21 cellular contexts compared by ENCODE assay signal in genomic region chr5:96339862-96340261, GRCh38.
DNase-seq lines count a peak whose midpoint lies in the region; ATAC-seq and TF ChIP-seq lines count a peak whose summit lies in the region.
"Had no signal": no experiment of that assay in that cellular context is flagged by ENCODE, and none has a peak within 500 bp of the region (broad histone marks: within the 10 kb centered on the region; RNA-seq: fewer than 3 reads in every experiment).

No MANE protein-coding gene starts in this region.

- peak overlapping the region; percentile 73 for H2AFZ ChIP-seq in ACC112 (ENCODE audit: low read length, unreplicated experiment)

- TF ChIP-seq CTCF in esophagus squamous epithelium (IDR thresholded peaks at IDR 0.05) = no peak
- no peak for TF ChIP-seq CTCF in gastrocnemius medialis (IDR thresholded peaks at IDR 0.05 in 4 of 5, conservative IDR thresholded peaks at IDR 0.05 in 1 of 5)

- H3K79me2 ChIP-seq in ACC112 (ENCODE audit: control insufficient read depth, insufficient read depth, low read length, unreplicated experiment) = no peaks in the 10 kb centered on the region

- intact Hi-C loops in esophagus squamous epithelium (cut with DNase I) = loop anchor here (5.0 kb wide), 2 partner anchors 378 to 483 kb away; partner anchors contain the start of gene ELL2
- intact Hi-C loops in gastrocnemius medialis (cut with DNase I; ENCODE audit: low total_unique reads) = loop anchor here (1.0 to 10.0 kb wide), 4 partner anchors 613 to 825 kb away; partner anchors contain the start of genes ARSK and RFESD

- TF ChIP-seq POLR2A in esophagus squamous epithelium (IDR thresholded peaks at IDR 0.05) = no peak
- TF ChIP-seq POLR2A in gastrocnemius medialis (IDR thresholded peaks at IDR 0.05) = no peak

- H3K27ac ChIP-seq in ACC112 (ENCODE audit: low read depth, low read length) (peak overlapping the region; percentile 92), esophagus squamous epithelium (peak overlapping the region in 3 of 4 donors; percentile 16 to 64 (median 32)), gastrocnemius medialis (peak overlapping the region; percentile 77 to 89 (median 85))
- H3K27ac ChIP-seq: BLaER1, neutrophil, SJCRH30, WERI-Rb-1 had no signal

- H3K4me3 ChIP-seq in ACC112 (ENCODE audit: low read depth, low read length) (peak overlapping the region; percentile 34), esophagus squamous epithelium (no peak overlapping the region), gastrocnemius medialis (no peak overlapping the region)
- H3K4me3 ChIP-seq: BLaER1, SJCRH30 had no signal

- 83 to 90% methylated on average over 3 of the region's 3 CpGs for WGBS in esophagus squamous epithelium, 2 donors

- H3K27me3 ChIP-seq in ACC112 (ENCODE audit: insufficient read depth, low read length) = no peaks in the 10 kb centered on the region
- no peaks in the 10 kb centered on the region for H3K27me3 ChIP-seq in esophagus squamous epithelium
- H3K27me3 ChIP-seq in gastrocnemius medialis = no peaks in the 10 kb centered on the region
- H3K27me3 ChIP-seq: BLaER1, neutrophil, SJCRH30 had no signal

- DNase-seq in NOMO-1 treated with dmso at 0.1 percent for 144 hours (lab: John Stamatoyannopoulos, UW; ENCODE audit: unreplicated experiment) (peak; percentile 6), esophagus squamous epithelium (lab: John Stamatoyannopoulos, UW) (no peak), gastrocnemius medialis (no peak), NCI-H526 treated with DMSO at 0.1 percent for 48 hours (lab: John Stamatoyannopoulos, UW) (no peak), DMS153 (lab: John Stamatoyannopoulos, UW) (no peak), NCI-H1417 (lab: John Stamatoyannopoulos, UW) (no peak)
- DNase-seq: ACHN; activated CD4-positive, alpha-beta T cell treated with anti-CD3 and anti-CD28 coated beads, Interleukin-2, amount 10 ng/mL, durations not matched to agents 24 days and 14 days; Caco-2; cerebellar nuclear complex; mesendoderm; MM.1S; NCI-H1436 treated with DMSO at 0.1 percent for 48 hours; SJCRH30; stimulated activated CD8-positive, alpha-beta memory T cell treated with anti-CD3 and anti-CD28 coated beads, Interleukin-4, amount 100 ng/mL, for 48 hours; WERI-Rb-1 had no signal

- H3K4me1 ChIP-seq in ACC112 (ENCODE audit: control insufficient read depth, insufficient read depth, low read length, unreplicated experiment) (peaks cover 73% of the 10 kb centered on the region), esophagus squamous epithelium (peaks cover 0 to 60% (median 13%) of the 10 kb centered on the region in 3 donors), gastrocnemius medialis (peaks cover 32 to 46% of the 10 kb centered on the region in 2 donors)
- H3K4me1 ChIP-seq: BLaER1, SJCRH30 had no signal

- in situ Hi-C loops in gastrocnemius medialis (cut with MboI; ENCODE audit: low sequenced_read_pairs in 4 of 4) = loop anchor here (5.0 to 25.0 kb wide), 13 partner anchors 257 to 703 kb away; partner anchors contain the start of genes ELL2 (in 4 of the 4) and RFESD (in 1 of the 4)

- ATAC-seq in gastrocnemius medialis = no peak
- no peak for ATAC-seq in GM18511 (IDR thresholded peaks at IDR 0.05; ENCODE audit: unreplicated experiment)
- ATAC-seq: Panc1 had no signal

- no peaks in the 10 kb centered on the region for H3K9me3 ChIP-seq in esophagus squamous epithelium
- H3K9me3 ChIP-seq in gastrocnemius medialis = no peaks in the 10 kb centered on the region
- H3K9me3 ChIP-seq: BLaER1, Caco-2, neutrophil, SJCRH30 had no signal

- H3K36me3 ChIP-seq in ACC112 (ENCODE audit: insufficient read depth, low read length) (no peaks in the 10 kb centered on the region), esophagus squamous epithelium (no peaks in the 10 kb centered on the region), gastrocnemius medialis (no peaks in the 10 kb centered on the region)
- H3K36me3 ChIP-seq: BLaER1, neutrophil, SJCRH30, WERI-Rb-1 had no signal

Comparison
In these comparisons a context has a peak if more than half of its experiments do, and no peak if none do; other contexts are left out.
1. H3K27ac ChIP-seq: peak in every context shown above with its lines; median percentile 92 in ACC112; 85 in gastrocnemius medialis; 32 in esophagus squamous epithelium.